Comparison of ENCODE assay signal across 26 cellular contexts in the genomic region with DNA sequence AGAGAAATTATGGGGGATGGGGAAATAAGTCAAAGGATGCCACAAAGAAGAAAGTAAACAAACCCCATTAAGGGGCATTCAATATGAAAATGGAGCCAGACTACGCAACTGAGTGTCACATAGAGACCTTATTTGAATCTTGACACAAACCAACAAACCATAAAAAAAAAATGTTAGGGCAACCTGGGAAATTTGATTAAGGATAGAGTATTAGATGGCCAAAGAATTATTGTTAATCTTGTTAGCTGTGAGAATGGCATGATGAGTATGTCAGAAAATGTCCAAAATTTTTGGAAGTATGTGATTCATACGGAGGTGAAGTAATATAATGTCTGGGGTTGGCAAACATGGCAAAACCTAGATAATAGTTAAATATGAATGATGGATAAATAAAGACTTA.
"Had no signal": no experiment of that assay in that cellular context is flagged by ENCODE, and none has a peak within 500 bp of the region (broad histone marks: within the 10 kb centered on the region; RNA-seq: fewer than 3 reads in every experiment).

No MANE protein-coding gene starts in this region.

- ATAC-seq: stimulated activated effector memory CD8-positive, alpha-beta T cell treated with anti-CD3 and anti-CD28 coated beads, Interleukin-12 subunit alpha, Interleukin-12 subunit beta, amount 100 ng/mL, for 72 hours; stimulated activated memory B cell treated with anti-CD40 and anti-IgM and Interleukin-4, amounts not matched to agents 10 μg/mL and 1 μg/mL and 100 μg/mL, for 72 hours; stimulated activated naive B cell treated with anti-CD40 and anti-IgM and Interleukin-4, amounts not matched to agents 10 μg/mL and 1 μg/mL and 100 μg/mL, for 72 hours; stimulated activated naive CD8-positive, alpha-beta T cell treated with anti-CD3 and anti-CD28 coated beads, Interleukin-15, amount 100 ng/mL, for 72 hours; stimulated activated naive CD8-positive, alpha-beta T cell treated with anti-CD3 and anti-CD28 coated beads, Interleukin-15, Interleukin-2, amounts not matched to agents 100 U/mL and 50 U/mL, for 24 hours; upper lobe of right lung had no signal

- H3K9me3 ChIP-seq: stomach, suprapubic skin, testis, thoracic aorta, thyroid gland, tibial artery, tibial nerve, transverse colon, upper lobe of left lung, upper lobe of right lung, uterus, vagina had no signal

- DNase-seq: stimulated activated CD4-positive, alpha-beta T cell treated with anti-CD3 and anti-CD28 coated beads, Interleukin-2, amount 100 ng/mL, for 48 hours; stimulated activated CD4-positive, alpha-beta T cell treated with anti-CD3 and anti-CD28 coated beads, Interleukin-4, amount 100 ng/mL, for 1 hour; stimulated activated CD4-positive, alpha-beta T cell treated with anti-CD3 and anti-CD28 coated beads, Interleukin-4, amount 100 ng/mL, for 24 hours; stimulated activated CD4-positive, alpha-beta T cell treated with anti-CD3 and anti-CD28 coated beads, Interleukin-4, amount 100 ng/mL, for 4 hours; stimulated activated CD8-positive, alpha-beta memory T cell treated with anti-CD3 and anti-CD28 coated beads, Interleukin-4, amount 100 ng/mL, for 48 hours; stimulated activated naive B cell treated with anti-CD40 and anti-IgM and Interleukin-4, amounts not matched to agents 10 μg/mL and 1 μg/mL and 100 μg/mL, for 72 hours; stimulated activated naive CD4-positive, alpha-beta T cell; stimulated activated naive CD4-positive, alpha-beta T cell treated with Interleukin-2 at 50 U/mL for 16 hours; stimulated activated naive CD8-positive, alpha-beta T cell treated with anti-CD3 and anti-CD28 coated beads, Interleukin-15, amount 100 ng/mL, for 72 hours; stimulated activated naive CD8-positive, alpha-beta T cell treated with anti-CD3 and anti-CD28 coated beads, Interleukin-15, Interleukin-2, amounts not matched to agents 100 U/mL and 50 U/mL, for 24 hours; stomach; substantia nigra; testis; thyroid gland; tibial artery; transverse colon; trophoblast cell; upper lobe of left lung; upper lobe of right lung; uterus had no signal

- H3K4me1 ChIP-seq: suprapubic skin, testis, thyroid gland, tibial artery, tibial nerve, transverse colon, upper lobe of left lung, upper lobe of right lung, uterus, vagina had no signal

- H3K27me3 ChIP-seq: stomach, suprapubic skin, testis, thyroid gland, tibial artery, tibial nerve, transverse colon, upper lobe of left lung, upper lobe of right lung, uterus, vagina had no signal

- H3K36me3 ChIP-seq: stomach, suprapubic skin, thoracic aorta, thyroid gland, tibial artery, tibial nerve, transverse colon, upper lobe of left lung, upper lobe of right lung, uterus, vagina had no signal

- H3K27ac ChIP-seq: stomach, suprapubic skin, testis, thoracic aorta, thyroid gland, tibial artery, tibial nerve, transverse colon, upper lobe of left lung, upper lobe of right lung, uterus, vagina had no signal

- H3K4me3 ChIP-seq: stomach, suprapubic skin, testis, thoracic aorta, thyroid gland, tibial artery, tibial nerve, transverse colon, upper lobe of left lung, upper lobe of right lung, uterus, vagina had no signal
